In the genomic region with DNA sequence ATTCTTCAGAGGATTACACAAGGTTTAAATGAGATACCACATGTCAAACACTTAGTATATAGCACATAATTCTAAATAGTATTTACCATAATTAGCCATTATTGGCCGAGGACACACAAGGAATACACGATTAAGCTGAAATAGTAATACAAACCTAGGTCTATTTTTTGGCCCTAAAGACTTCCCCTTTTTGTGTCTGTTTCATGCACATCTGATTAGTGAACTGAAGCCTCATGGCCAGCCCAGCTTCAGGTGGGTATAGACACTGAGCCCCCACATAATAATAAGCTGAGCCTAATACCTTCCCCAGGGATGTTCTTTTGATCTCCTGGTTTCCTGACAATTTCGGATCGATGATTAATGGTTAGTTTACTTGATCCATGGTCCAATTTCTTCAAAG, we compare ENCODE assay signal across 1 cellular context.
TF ChIP-seq lines count a peak whose summit lies in the region.

No MANE protein-coding gene starts in this region.

TF ChIP-seq in GM12878, 131 proteins besides CTCF, POLR2A, EP300 and RAD21:
- TF ChIP-seq SPI1 (IDR thresholded peaks at IDR 0.05; ENCODE audit: borderline replicate concordance, insufficient read depth, low read depth, low read length) (peak; percentile 76), BMI1 (IDR thresholded peaks at IDR 0.05; ENCODE audit: borderline replicate concordance) (no peak), CHD2 (IDR thresholded peaks at IDR 0.05; ENCODE audit: borderline replicate concordance, low read depth, low read length) (no peak), SRF (IDR thresholded peaks at IDR 0.05; ENCODE audit: low read depth in 2 of 2, low read length in 2 of 2) (no peak), SMAD1 (IDR thresholded peaks at IDR 0.05; ENCODE audit: low read depth, partially characterized antibody) (no peak), RB1 (IDR thresholded peaks at IDR 0.05; ENCODE audit: borderline replicate concordance) (no peak)
